ENCODE assay signal across 13 cellular contexts in genomic region chr13:37326319-37326718, GRCh38.
"Had no signal": no experiment of that assay in that cellular context is flagged by ENCODE, and none has a peak within 500 bp of the region (broad histone marks: within the 10 kb centered on the region; RNA-seq: fewer than 3 reads in every experiment).

No MANE protein-coding gene starts in this region.

- H3K36me3 ChIP-seq: pancreas, sigmoid colon, thyroid gland, uterus had no signal

- H3K9me3 ChIP-seq: pancreas, thyroid gland, uterus had no signal

- H3K27me3 ChIP-seq: pancreas, sigmoid colon, thyroid gland, uterus had no signal

- H3K27ac ChIP-seq: epithelial cell of prostate, pancreas, sigmoid colon, thyroid gland, uterus had no signal

- H3K4me3 ChIP-seq: pancreas, sigmoid colon, thyroid gland, uterus had no signal

- DNase-seq: activated CD4-positive, alpha-beta T cell treated with anti-CD3 and anti-CD28 coated beads, Interleukin-2, amount 10 ng/mL, durations not matched to agents 24 days and 14 days; activated CD4-positive, CD25-positive, alpha-beta regulatory T cell; activated CD8-positive, alpha-beta memory T cell treated with anti-CD3 and anti-CD28 coated beads, Interleukin-2, amount 50 U/mL, for 48 hours; activated naive CD8-positive, alpha-beta T cell treated with anti-CD3 and anti-CD28 coated beads for 36 hours; anterior cingulate cortex; hypothalamus; pancreas; sigmoid colon; stimulated activated CD4-positive, alpha-beta T cell treated with anti-CD3 and anti-CD28 coated beads, Interleukin-2, amount 100 ng/mL, for 48 hours; stimulated activated naive B cell treated with anti-CD40 and anti-IgM and Interleukin-4, amounts not matched to agents 10 μg/mL and 1 μg/mL and 100 μg/mL, for 72 hours; thyroid gland; uterus had no signal

- H3K4me1 ChIP-seq: pancreas, sigmoid colon, thyroid gland, uterus had no signal

- ATAC-seq: pancreas; stimulated activated naive B cell treated with anti-CD40 and anti-IgM and Interleukin-4, amounts not matched to agents 10 μg/mL and 1 μg/mL and 100 μg/mL, for 72 hours had no signal
